Comparison of ENCODE assay signal across 37 cellular contexts in the genomic region with DNA sequence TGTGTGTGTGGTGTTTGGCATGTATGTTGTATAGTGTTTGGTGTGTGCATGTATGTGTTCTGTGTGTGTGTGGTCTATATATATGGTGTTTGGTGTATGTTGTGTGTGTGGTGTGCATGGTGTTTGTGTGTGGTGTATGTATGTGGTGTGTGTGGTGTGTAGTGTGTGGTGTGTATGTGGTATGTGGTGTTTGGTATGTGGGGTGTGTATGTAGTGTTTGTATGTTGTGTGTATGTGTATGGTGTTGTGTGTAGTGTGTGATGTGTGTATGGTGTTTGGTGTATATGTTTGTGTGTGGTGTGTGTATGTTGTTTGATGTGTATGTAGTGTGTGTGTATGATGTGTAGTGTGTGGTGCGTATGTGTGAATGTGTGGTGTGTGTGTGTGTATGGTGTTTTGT.
"Had no signal": no experiment of that assay in that cellular context is flagged by ENCODE, and none has a peak within 500 bp of the region (broad histone marks: within the 10 kb centered on the region; RNA-seq: fewer than 3 reads in every experiment).

No MANE protein-coding gene starts in this region.

- H3K27ac ChIP-seq: adrenal gland, body of pancreas, brain microvascular endothelial cell, breast epithelium, VCaP had no signal

- H3K36me3 ChIP-seq: adrenal gland, brain microvascular endothelial cell, breast epithelium had no signal

- FAIRE-seq: astrocyte, TTC549 had no signal

- H3K9me3 ChIP-seq: adrenal gland, body of pancreas, breast epithelium had no signal

- H3K4me3 Mint-ChIP-seq: activated B cell treated with CpG ODN at 0.5 μM for 24 hours; activated CD4-positive, alpha-beta memory T cell treated with anti-CD3 and anti-CD28 coated beads for 36 hours; activated CD4-positive, alpha-beta T cell treated with anti-CD3 and anti-CD28 coated beads, Interleukin-2, amount 10 ng/mL, durations not matched to agents 24 days and 14 days; activated CD8-positive, alpha-beta T cell treated with anti-CD3 and anti-CD28 coated beads for 36 hours; activated naive CD4-positive, alpha-beta T cell treated with anti-CD3 and anti-CD28 coated beads for 36 hours; activated naive CD8-positive, alpha-beta T cell treated with anti-CD3 and anti-CD28 coated beads for 36 hours; activated T-cell treated with anti-CD3 and anti-CD28 coated beads, Interleukin-2, amount 50 U/mL, for 4 hours; activated T-cell treated with anti-CD3 and anti-CD28 coated beads, Interleukin-2, amount 50 U/mL, for 72 hours; activated T-helper 1 cell treated with anti-CD3 and anti-CD28 coated beads, Interleukin-12 subunit alpha, Interleukin-12 subunit beta, Interleukin-2, Interleukin-4 antibody, amounts not matched to agents 30 ng/mL and 10 ng/mL and 1 ng/mL, durations not matched to agents 14 hours and 24 hours and 36 hours; activated T-helper 17 cell treated with anti-CD3 and anti-CD28 coated beads, Interleukin-2, amount 50 U/mL, for 72 hours; T-helper 1 cell treated with Interleukin-12 subunit alpha and Interleukin-12 subunit beta and Interleukin-4 antibody, amounts not matched to agents 30 μg/mL and 1 μg/mL, for 36 hours; T-helper 2 cell treated with Interferon-gamma antibody and Interleukin-4, amounts not matched to agents 5 μg/mL and 100 μg/mL, for 36 hours had no signal

- H3K9me3 Mint-ChIP-seq: activated B cell treated with CpG ODN at 0.5 μM for 24 hours; activated CD4-positive, alpha-beta memory T cell treated with anti-CD3 and anti-CD28 coated beads for 36 hours; activated CD4-positive, alpha-beta T cell treated with anti-CD3 and anti-CD28 coated beads, Interleukin-2, amount 10 ng/mL, durations not matched to agents 24 days and 14 days; activated CD8-positive, alpha-beta T cell treated with anti-CD3 and anti-CD28 coated beads for 36 hours; activated naive CD4-positive, alpha-beta T cell treated with anti-CD3 and anti-CD28 coated beads for 36 hours; activated naive CD4-positive, alpha-beta T cell treated with anti-CD3 and anti-CD28 coated beads, Interleukin-2, amount 50 U/mL, for 72 hours; activated naive CD8-positive, alpha-beta T cell treated with anti-CD3 and anti-CD28 coated beads for 36 hours; activated T-cell treated with anti-CD3 and anti-CD28 coated beads, Interleukin-2, amount 50 U/mL, for 4 hours; activated T-cell treated with anti-CD3 and anti-CD28 coated beads, Interleukin-2, amount 50 U/mL, for 72 hours; activated T-helper 1 cell treated with anti-CD3 and anti-CD28 coated beads, Interleukin-12 subunit alpha, Interleukin-12 subunit beta, Interleukin-2, Interleukin-4 antibody, amounts not matched to agents 30 ng/mL and 10 ng/mL and 1 ng/mL, durations not matched to agents 14 hours and 24 hours and 36 hours; activated T-helper 17 cell treated with anti-CD3 and anti-CD28 coated beads, Interleukin-2, amount 50 U/mL, for 72 hours; T-helper 1 cell treated with Interleukin-12 subunit alpha and Interleukin-12 subunit beta and Interleukin-4 antibody, amounts not matched to agents 30 μg/mL and 1 μg/mL, for 36 hours; T-helper 2 cell treated with Interferon-gamma antibody and Interleukin-4, amounts not matched to agents 5 μg/mL and 100 μg/mL, for 36 hours had no signal

- H3K4me1 ChIP-seq: adrenal gland, body of pancreas, breast epithelium had no signal

- H3K4me1 Mint-ChIP-seq: activated B cell treated with CpG ODN at 0.5 μM for 24 hours; activated CD4-positive, alpha-beta T cell treated with anti-CD3 and anti-CD28 coated beads, Interleukin-2, amount 10 ng/mL, durations not matched to agents 24 days and 14 days; activated naive CD8-positive, alpha-beta T cell treated with anti-CD3 and anti-CD28 coated beads for 36 hours; activated T-helper 17 cell treated with anti-CD3 and anti-CD28 coated beads, Interleukin-2, amount 50 U/mL, for 72 hours had no signal

- H3K27me3 ChIP-seq: adrenal gland, brain microvascular endothelial cell had no signal

- H3K27ac Mint-ChIP-seq: activated B cell treated with CpG ODN at 0.5 μM for 24 hours; activated CD4-positive, alpha-beta memory T cell treated with anti-CD3 and anti-CD28 coated beads for 36 hours; activated CD4-positive, alpha-beta T cell treated with anti-CD3 and anti-CD28 coated beads, Interleukin-2, amount 10 ng/mL, durations not matched to agents 24 days and 14 days; activated CD8-positive, alpha-beta T cell treated with anti-CD3 and anti-CD28 coated beads for 36 hours; activated naive CD4-positive, alpha-beta T cell treated with anti-CD3 and anti-CD28 coated beads for 36 hours; activated naive CD4-positive, alpha-beta T cell treated with anti-CD3 and anti-CD28 coated beads, Interleukin-2, amount 50 U/mL, for 72 hours; activated naive CD8-positive, alpha-beta T cell treated with anti-CD3 and anti-CD28 coated beads for 36 hours; activated T-cell treated with anti-CD3 and anti-CD28 coated beads, Interleukin-2, amount 50 U/mL, for 72 hours; activated T-helper 1 cell treated with anti-CD3 and anti-CD28 coated beads, Interleukin-12 subunit alpha, Interleukin-12 subunit beta, Interleukin-2, Interleukin-4 antibody, amounts not matched to agents 30 ng/mL and 10 ng/mL and 1 ng/mL, durations not matched to agents 14 hours and 24 hours and 36 hours; activated T-helper 17 cell treated with anti-CD3 and anti-CD28 coated beads, Interleukin-2, amount 50 U/mL, for 72 hours; T-helper 1 cell treated with Interleukin-12 subunit alpha and Interleukin-12 subunit beta and Interleukin-4 antibody, amounts not matched to agents 30 μg/mL and 1 μg/mL, for 36 hours; T-helper 2 cell treated with Interferon-gamma antibody and Interleukin-4, amounts not matched to agents 5 μg/mL and 100 μg/mL, for 36 hours had no signal

- H3K4me3 ChIP-seq: adrenal gland, body of pancreas, breast epithelium had no signal

- H3K36me3 Mint-ChIP-seq: activated CD4-positive, alpha-beta memory T cell treated with anti-CD3 and anti-CD28 coated beads for 36 hours; activated naive CD4-positive, alpha-beta T cell treated with anti-CD3 and anti-CD28 coated beads, Interleukin-2, amount 50 U/mL, for 72 hours; activated naive CD8-positive, alpha-beta T cell treated with anti-CD3 and anti-CD28 coated beads for 36 hours had no signal

- H3K27me3 Mint-ChIP-seq: activated B cell treated with CpG ODN at 0.5 μM for 24 hours; activated CD4-positive, alpha-beta memory T cell treated with anti-CD3 and anti-CD28 coated beads for 36 hours; activated CD4-positive, alpha-beta T cell treated with anti-CD3 and anti-CD28 coated beads, Interleukin-2, amount 10 ng/mL, durations not matched to agents 24 days and 14 days; activated CD8-positive, alpha-beta T cell treated with anti-CD3 and anti-CD28 coated beads for 36 hours; activated naive CD8-positive, alpha-beta T cell treated with anti-CD3 and anti-CD28 coated beads for 36 hours; activated T-helper 17 cell treated with anti-CD3 and anti-CD28 coated beads, Interleukin-2, amount 50 U/mL, for 72 hours had no signal

- ATAC-seq: activated CD8-positive, alpha-beta T cell treated with anti-CD3 and anti-CD28 coated beads for 36 hours; activated T-cell treated with anti-CD3 and anti-CD28 coated beads, Interleukin-2, amount 50 U/mL, for 4 hours; activated T-cell treated with anti-CD3 and anti-CD28 coated beads, Interleukin-2, amount 50 U/mL, for 72 hours; body of pancreas had no signal

- DNase-seq: activated B cell treated with CpG ODN at 0.5 μM for 24 hours; activated CD4-positive, alpha-beta memory T cell treated with anti-CD3 and anti-CD28 coated beads for 36 hours; activated CD4-positive, alpha-beta T cell treated with anti-CD3 and anti-CD28 coated beads for 4 hours; activated CD4-positive, alpha-beta T cell treated with anti-CD3 and anti-CD28 coated beads, Interleukin-2, amount 10 ng/mL, durations not matched to agents 24 days and 14 days; activated CD4-positive, alpha-beta T cell treated with anti-CD3 and anti-CD28 coated beads, Interleukin-2, amount 50 U/mL, for 1 hour; activated CD4-positive, alpha-beta T cell treated with anti-CD3 and anti-CD28 coated beads, Interleukin-2, amount 50 U/mL, for 4 hours; activated CD4-positive, CD25-positive, alpha-beta regulatory T cell treated with anti-CD3 and anti-CD28 coated beads, Interleukin-2, amount 50 U/mL, for 72 hours; activated CD8-positive, alpha-beta memory T cell treated with anti-CD3 and anti-CD28 coated beads, Interleukin-2, amount 50 U/mL, for 4 hours; activated CD8-positive, alpha-beta T cell treated with anti-CD3 and anti-CD28 coated beads for 36 hours; activated effector memory CD4-positive, alpha-beta T cell treated with anti-CD3 and anti-CD28 coated beads, Interleukin-2, amount 50 U/mL, for 16 hours; activated gamma-delta T cell treated with Interleukin-2 at 50 U/mL for 16 hours; activated naive CD4-positive, alpha-beta T cell; activated naive CD4-positive, alpha-beta T cell treated with anti-CD3 and anti-CD28 coated beads for 36 hours; activated naive CD4-positive, alpha-beta T cell treated with anti-CD3 and anti-CD28 coated beads, Interleukin-2, amount 50 U/mL, for 16 hours; activated naive CD8-positive, alpha-beta T cell treated with anti-CD3 and anti-CD28 coated beads for 36 hours; activated T-cell treated with anti-CD3 and anti-CD28 coated beads for 4 hours; activated T-cell treated with anti-CD3 and anti-CD28 coated beads, Interleukin-2, amount 50 U/mL, for 1 hour; activated T-cell treated with anti-CD3 and anti-CD28 coated beads, Interleukin-2, amount 50 U/mL, for 4 hours; activated T-cell treated with anti-CD3 and anti-CD28 coated beads, Interleukin-2, amount 50 U/mL, for 72 hours; amniotic stem cell; aorta; body of pancreas; brain microvascular endothelial cell; central memory CD4-positive, alpha-beta T cell; T-helper 1 cell; T-helper 2 cell; T-helper 9 cell had no signal
